1 cellular context compared by ENCODE assay signal in genomic region chr19:35509861-35510625, GRCh38.
TF ChIP-seq lines count a peak whose summit lies in the region.

No MANE protein-coding gene starts in this region.

TF ChIP-seq in IMR-90, 13 proteins besides CTCF, POLR2A, EP300 and RAD21:
- TF ChIP-seq NFE2L2 (IDR thresholded peaks at IDR 0.05; ENCODE audit: low read depth, low read length) (no peak), MAZ (IDR thresholded peaks at IDR 0.05; ENCODE audit: borderline replicate concordance, low read depth, low read length) (peak; percentile 19; the same call in 1 of the 2 replicates), FOS (IDR thresholded peaks at IDR 0.05; ENCODE audit: low read depth, low read length) (no peak), SMC3 (IDR thresholded peaks at IDR 0.05; ENCODE audit: low read depth, low read length) (peak; percentile 58)
TF ChIP-seq in IMR-90: peak in this region for 2.
